Comparison of ENCODE assay signal across 19 cellular contexts in genomic region chr1:227521782-227522181, GRCh38.
"Had no signal": no experiment of that assay in that cellular context is flagged by ENCODE, and none has a peak within 500 bp of the region (broad histone marks: within the 10 kb centered on the region; RNA-seq: fewer than 3 reads in every experiment).

No MANE protein-coding gene starts in this region.

- H3K4me1 Mint-ChIP-seq: endodermal cell; naive thymus-derived CD8-positive, alpha-beta T cell; stimulated activated memory B cell treated with anti-CD40 and anti-IgM and Interleukin-4, amounts not matched to agents 10 μg/mL and 1 μg/mL and 100 μg/mL, for 72 hours had no signal

- H3K4me3 Mint-ChIP-seq: endodermal cell; naive thymus-derived CD8-positive, alpha-beta T cell; stimulated activated memory B cell treated with anti-CD40 and anti-IgM and Interleukin-4, amounts not matched to agents 10 μg/mL and 1 μg/mL and 100 μg/mL, for 72 hours; stimulated activated naive CD8-positive, alpha-beta T cell treated with anti-CD3 and anti-CD28 coated beads, Interleukin-15, Interleukin-2, amounts not matched to agents 100 ng/mL and 50 ng/mL, for 24 hours had no signal

- H3K27ac Mint-ChIP-seq: endodermal cell; naive thymus-derived CD8-positive, alpha-beta T cell; progenitor cell of endocrine pancreas; stimulated activated memory B cell treated with anti-CD40 and anti-IgM and Interleukin-4, amounts not matched to agents 10 μg/mL and 1 μg/mL and 100 μg/mL, for 72 hours; stimulated activated naive CD8-positive, alpha-beta T cell treated with anti-CD3 and anti-CD28 coated beads, Interleukin-15, Interleukin-2, amounts not matched to agents 100 ng/mL and 50 ng/mL, for 24 hours had no signal

- H3K36me3 Mint-ChIP-seq: stimulated activated memory B cell treated with anti-CD40 and anti-IgM and Interleukin-4, amounts not matched to agents 10 μg/mL and 1 μg/mL and 100 μg/mL, for 72 hours had no signal

- H3K4me3 ChIP-seq: colonic mucosa, ovary, right lobe of liver, spleen, tibial artery, upper lobe of left lung, vagina had no signal

- H3K4me1 ChIP-seq: colonic mucosa, foreskin keratinocyte, right lobe of liver, spleen, tibial artery, upper lobe of left lung, vagina had no signal

- H3K27me3 ChIP-seq: colonic mucosa, ovary, right lobe of liver, spleen, tibial artery, upper lobe of left lung, vagina had no signal

- H3K9me3 ChIP-seq: colonic mucosa, ovary, vagina had no signal

- ATAC-seq: foreskin keratinocyte; naive thymus-derived CD8-positive, alpha-beta T cell; right lobe of liver; stimulated activated memory B cell treated with anti-CD40 and anti-IgM and Interleukin-4, amounts not matched to agents 10 μg/mL and 1 μg/mL and 100 μg/mL, for 72 hours had no signal

- DNase-seq: colonic mucosa; effector CD4-positive, alpha-beta T cell; endodermal cell; erythroblast; foreskin keratinocyte; mesendoderm; naive thymus-derived CD8-positive, alpha-beta T cell; ovary; right lobe of liver; spleen; stimulated activated CD4-positive, alpha-beta T cell treated with anti-CD3 and anti-CD28 coated beads, Interleukin-15, amount 100 ng/mL, for 24 hours; stimulated activated CD4-positive, alpha-beta T cell treated with anti-CD3 and anti-CD28 coated beads, Interleukin-1b, Interleukin-23, amount 100 ng/mL, for 48 hours; stimulated activated CD4-positive, alpha-beta T cell treated with anti-CD3 and anti-CD28 coated beads, Interleukin-4, amount 100 ng/mL, for 24 hours; tibial artery had no signal

- H3K27me3 Mint-ChIP-seq: progenitor cell of endocrine pancreas; stimulated activated memory B cell treated with anti-CD40 and anti-IgM and Interleukin-4, amounts not matched to agents 10 μg/mL and 1 μg/mL and 100 μg/mL, for 72 hours had no signal

- H3K36me3 ChIP-seq: colonic mucosa, ovary, right lobe of liver, spleen, tibial artery, upper lobe of left lung, vagina had no signal

- H3K27ac ChIP-seq: colonic mucosa, foreskin keratinocyte, ovary, right lobe of liver, spleen, tibial artery, upper lobe of left lung, vagina had no signal
